18 cellular contexts compared by ENCODE assay signal in the genomic region with DNA sequence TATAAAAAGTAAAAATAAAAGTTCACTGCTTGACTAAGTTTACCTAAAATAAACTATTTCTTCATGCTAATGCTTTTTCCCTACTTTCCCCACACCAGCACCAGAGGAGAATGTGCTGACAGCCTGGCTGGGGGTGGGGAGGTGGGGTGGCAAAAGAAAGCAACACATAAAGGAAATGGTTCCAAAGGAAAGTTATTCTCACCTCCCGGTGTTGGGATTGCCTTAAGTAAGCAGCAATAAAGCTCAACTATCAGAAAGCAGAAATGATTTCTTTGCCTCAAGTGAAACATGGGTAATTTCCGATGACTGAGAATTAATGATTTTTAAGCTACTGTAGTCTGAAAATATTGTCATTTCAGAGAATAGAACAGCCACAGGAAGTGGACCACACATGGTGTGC.
DNase-seq lines count a peak whose midpoint lies in the region; ATAC-seq, FAIRE-seq and TF ChIP-seq lines count a peak whose summit lies in the region.
"Had no signal": no experiment of that assay in that cellular context is flagged by ENCODE, and none has a peak within 500 bp of the region (broad histone marks: within the 10 kb centered on the region; RNA-seq: fewer than 3 reads in every experiment).

No MANE protein-coding gene starts in this region.

- H4K20me1 ChIP-seq in HCT116 (ENCODE audit: insufficient read depth) (no peaks in the 10 kb centered on the region), H1 (replicated peaks in 1 of 2; ENCODE audit: control insufficient read depth in 1 of 2, insufficient read depth in 2 of 2, low read length in 2 of 2) (no peaks in the 10 kb centered on the region)
- H4K20me1 ChIP-seq: BLaER1 had no signal

- no peak for TF ChIP-seq CTCF in HCT116 (IDR thresholded peaks at IDR 0.05 in 2 of 3, conservative IDR thresholded peaks at IDR 0.05 in 1 of 3; ENCODE audit: borderline replicate concordance in 1 of 3, insufficient read depth in 1 of 3, low read depth in 2 of 3, low read length in 2 of 3)
- TF ChIP-seq CTCF in H1 (IDR thresholded peaks at IDR 0.05; ENCODE audit: control extremely low read depth in 1 of 3, insufficient read depth in 1 of 3, low read depth in 1 of 3, low read length in 3 of 3) = no peak

- no peaks in the 10 kb centered on the region for H3K4me1 Mint-ChIP-seq in stimulated activated memory B cell treated with anti-CD40 and anti-IgM and Interleukin-4, amounts not matched to agents 10 μg/mL and 1 μg/mL and 100 μg/mL, for 72 hours
- H3K4me1 Mint-ChIP-seq: central memory CD8-positive, alpha-beta T cell had no signal

- H2BK120ac ChIP-seq in H1 (replicated peaks; ENCODE audit: low read depth, low read length) = no peak overlapping the region

- no peaks in the 10 kb centered on the region for H3K9me2 ChIP-seq in HCT116 (ENCODE audit: insufficient read depth)

- H3K27me3 ChIP-seq in HCT116 (ENCODE audit: insufficient read depth, low read length) (no peaks in the 10 kb centered on the region), H1 (replicated peaks in 1 of 4; ENCODE audit: control insufficient read depth in 3 of 4, extremely low read depth in 1 of 4, insufficient read depth in 3 of 4, low read length in 3 of 4) (no peaks in the 10 kb centered on the region), stomach smooth muscle (ENCODE audit: control insufficient read depth in 1 of 2, insufficient read depth in 2 of 2, low read length in 2 of 2) (no peaks in the 10 kb centered on the region)
- H3K27me3 ChIP-seq: BLaER1, Peyer's patch had no signal

- no peak for TF ChIP-seq EP300 in H1 (IDR thresholded peaks at IDR 0.05; ENCODE audit: borderline replicate concordance in 1 of 2, low read depth in 2 of 2, low read length in 2 of 2)

- TF ChIP-seq POLR2A in HCT116 (IDR thresholded peaks at IDR 0.05; ENCODE audit: borderline replicate concordance, extremely low read depth, insufficient read depth, insufficient read length) (no peak), H1 (IDR thresholded peaks at IDR 0.05; ENCODE audit: control extremely low read depth in 1 of 2, low read depth in 2 of 2, low read length in 2 of 2) (no peak)

- no peaks in the 10 kb centered on the region for H3K79me1 ChIP-seq in H1 (ENCODE audit: low read depth, low read length)

- H3K79me2 ChIP-seq in HCT116 (ENCODE audit: insufficient read depth, low read length) (no peaks in the 10 kb centered on the region), H1 (ENCODE audit: control insufficient read depth in 1 of 2, insufficient read depth in 2 of 2, low read length in 2 of 2) (no peaks in the 10 kb centered on the region)

- ATAC-seq in HCT116 = no peak
- no peak for ATAC-seq in stimulated activated memory B cell treated with anti-CD40 and anti-IgM and Interleukin-4, amounts not matched to agents 10 μg/mL and 1 μg/mL and 100 μg/mL, for 72 hours
- ATAC-seq: effector memory CD8-positive, alpha-beta T cell had no signal

- intact Hi-C loops in HCT116 (cut with micrococcal nuclease) = no loop called here

- H3K27ac Mint-ChIP-seq in stimulated activated memory B cell treated with anti-CD40 and anti-IgM and Interleukin-4, amounts not matched to agents 10 μg/mL and 1 μg/mL and 100 μg/mL, for 72 hours = no peak overlapping the region
- H3K27ac Mint-ChIP-seq: effector memory CD8-positive, alpha-beta T cell had no signal

- H3K9ac ChIP-seq in HCT116 (ENCODE audit: low read length) (no peak overlapping the region), H1 (replicated peaks in 1 of 4; ENCODE audit: extremely low read depth in 1 of 4, low read depth in 3 of 4, low read length in 3 of 4) (no peak overlapping the region), stomach smooth muscle (ENCODE audit: low read length in 2 of 2) (peak overlapping the region; percentile 30 to 36)
- H3K9ac ChIP-seq: BLaER1 had no signal

- H3K23me2 ChIP-seq in H1 (ENCODE audit: low read depth, low read length) = no peaks in the 10 kb centered on the region; the same call in 1 of the 2 replicates

- no peak for TF ChIP-seq RAD21 in HCT116 (IDR thresholded peaks at IDR 0.05; ENCODE audit: low read depth)
- TF ChIP-seq RAD21 in H1 (IDR thresholded peaks at IDR 0.05 in 1 of 2, conservative IDR thresholded peaks at IDR 0.05 in 1 of 2; ENCODE audit: low read depth in 2 of 2, low read length in 2 of 2) = no peak

- no peak overlapping the region for H3K4ac ChIP-seq in H1 (replicated peaks; ENCODE audit: insufficient read length, low read depth, low read length)

- H3K36me3 ChIP-seq in HCT116 (ENCODE audit: control insufficient read depth in 1 of 2, insufficient read depth in 2 of 2, low read length in 2 of 2) = no peaks in the 10 kb centered on the region
- no peaks in the 10 kb centered on the region for H3K36me3 ChIP-seq in H1 (ENCODE audit: control insufficient read depth in 2 of 4, insufficient read depth in 4 of 4, low read length in 3 of 4)
- H3K36me3 ChIP-seq in stomach smooth muscle (ENCODE audit: control insufficient read depth in 2 of 2, insufficient read depth in 2 of 2, low read length in 2 of 2) = no peaks in the 10 kb centered on the region
- H3K36me3 ChIP-seq: BLaER1, Peyer's patch had no signal

- no peak overlapping the region for H4K91ac ChIP-seq in H1 (replicated peaks; ENCODE audit: insufficient read length, low read length)

- 75% methylated on average over 2 of the region's 2 CpGs; no CpG with 5 or more reads in 1 of the 2 experiments for WGBS in H1 (ENCODE audit: extremely low coverage in 1 of 2, insufficient coverage in 1 of 2, insufficient read length in 1 of 2, insufficient replicate concordance in 2 of 2, low coverage in 1 of 2, low lambda C conversion rate in 2 of 2, missing lambda C conversion rate in 1 of 2), 2 experiments

- no peak overlapping the region for H2BK20ac ChIP-seq in H1 (ENCODE audit: low read length)

- no peaks in the 10 kb centered on the region for H3K9me3 ChIP-seq in HCT116 (ENCODE audit: control insufficient read depth in 1 of 2, insufficient read depth in 1 of 2, low read depth in 1 of 2, low read length in 2 of 2)
- H3K9me3 ChIP-seq in H1 (ENCODE audit: insufficient read depth in 2 of 2, low read depth in 1 of 2, low read length in 1 of 2) = no peaks in the 10 kb centered on the region
- H3K9me3 ChIP-seq in stomach smooth muscle (ENCODE audit: control insufficient read depth in 2 of 2, low read length in 2 of 2) = no peaks in the 10 kb centered on the region
- H3K9me3 ChIP-seq: BLaER1, Peyer's patch had no signal

- H2AK5ac ChIP-seq in H1 (ENCODE audit: low read depth, low read length) = no peak overlapping the region

- H4K5ac ChIP-seq in H1 (ENCODE audit: insufficient read length, low read depth, low read length) = no peak overlapping the region

- no peak for FAIRE-seq in H1 (lab: Jason Lieb, UNC)
- FAIRE-seq: GM12891 had no signal

- H3K27ac ChIP-seq in HCT116 (ENCODE audit: low read depth, low read length) (no peak overlapping the region), H1 (ENCODE audit: low read depth, low read length) (no peak overlapping the region), stomach smooth muscle (ENCODE audit: low read length) (no peak overlapping the region)
- H3K27ac ChIP-seq: BLaER1, Peyer's patch had no signal

- H3K36me3 Mint-ChIP-seq in stimulated activated memory B cell treated with anti-CD40 and anti-IgM and Interleukin-4, amounts not matched to agents 10 μg/mL and 1 μg/mL and 100 μg/mL, for 72 hours = no peaks in the 10 kb centered on the region

- H3K56ac ChIP-seq in H1 (replicated peaks; ENCODE audit: insufficient read length, low read depth, low read length) = no peak overlapping the region

- CTCF ChIA-PET in HCT116 (lab: Charles Lee) (no interaction called here), H1 (lab: Charles Lee; ENCODE audit: partially characterized antibody) (no interaction called here)

- H3K4me1 ChIP-seq in HCT116 (ENCODE audit: control insufficient read depth in 1 of 2, insufficient read depth in 2 of 2, low read length in 2 of 2) (no peaks in the 10 kb centered on the region), H1 (replicated peaks in 1 of 4; ENCODE audit: control insufficient read depth in 3 of 4, insufficient read depth in 4 of 4, low read length in 3 of 4) (peaks cover 0 to 5% (median under 1%) of the 10 kb centered on the region in 4 experiments; a peak in 2 of 7 replicates), stomach smooth muscle (ENCODE audit: control insufficient read depth, insufficient read depth, low read length) (no peaks in the 10 kb centered on the region)
- H3K4me1 ChIP-seq: BLaER1, Peyer's patch had no signal

- no peak overlapping the region for H2BK12ac ChIP-seq in H1 (ENCODE audit: low read depth, low read length)

- H3K18ac ChIP-seq in H1 (ENCODE audit: extremely low read depth, low read length) = no peak overlapping the region

- no peak overlapping the region for H2BK5ac ChIP-seq in H1 (ENCODE audit: low read depth, low read length)

- peaks cover 3% of the 10 kb centered on the region for H3K9me3 Mint-ChIP-seq in stimulated activated memory B cell treated with anti-CD40 and anti-IgM and Interleukin-4, amounts not matched to agents 10 μg/mL and 1 μg/mL and 100 μg/mL, for 72 hours
- H3K9me3 Mint-ChIP-seq: central memory CD8-positive, alpha-beta T cell had no signal

- no TSS peak for BruUV-seq in HCT116 (replicated peaks; lab: Mats Ljungman, UMichigan)

- H2BK15ac ChIP-seq in H1 (ENCODE audit: low read length) = no peak overlapping the region

- POLR2A ChIA-PET in HCT116 (lab: Charles Lee) = no interaction called here
- POLR2A ChIA-PET in H1 (lab: Charles Lee; ENCODE audit: partially characterized antibody) = no interaction called here

- H4K8ac ChIP-seq in H1 (ENCODE audit: extremely low read depth, insufficient read depth, low read length) = no peak overlapping the region

- DNase-seq in HCT116 (ENCODE audit: low read depth, low spot score) = no peak
- no peak for DNase-seq in H1 (ENCODE audit: low read depth in 1 of 2, low spot score in 2 of 2)
- peak; percentile 12 for DNase-seq in left kidney (ENCODE audit: low read depth, low spot score)
- no peak for DNase-seq in kidney tubule cell (ENCODE audit: low spot score)
- DNase-seq in AG08395 (ENCODE audit: low spot score) = no peak
- DNase-seq: activated CD4-positive, alpha-beta T cell treated with anti-CD3 and anti-CD28 coated beads for 48 hours; activated gamma-delta T cell; amniotic stem cell; effector memory CD8-positive, alpha-beta T cell; GF-D8; Peyer's patch; stimulated activated CD4-positive, alpha-beta T cell treated with anti-CD3 and anti-CD28 coated beads, Interleukin-4, amount 100 ng/mL, for 24 hours had no signal

- no peak overlapping the region for H3K4me3 Mint-ChIP-seq in stimulated activated memory B cell treated with anti-CD40 and anti-IgM and Interleukin-4, amounts not matched to agents 10 μg/mL and 1 μg/mL and 100 μg/mL, for 72 hours
- H3K4me3 Mint-ChIP-seq: central memory CD8-positive, alpha-beta T cell; effector memory CD8-positive, alpha-beta T cell had no signal

- RAD21 ChIA-PET in HCT116 (lab: Charles Lee; ENCODE audit: low non-redundant PET in 1 of 2, low total read pairs in 2 of 2, uncharacterized antibody in 2 of 2, unreplicated experiment in 2 of 2) = interaction anchor here in 1 of 2 experiments (0.7 kb wide), 1 partner anchor 22 kb away, joined by 4 read pairs; no protein-coding TSS in a partner anchor

- H3K14ac ChIP-seq in H1 (ENCODE audit: insufficient read length) = no peak overlapping the region

- H3K27me3 Mint-ChIP-seq in stimulated activated memory B cell treated with anti-CD40 and anti-IgM and Interleukin-4, amounts not matched to agents 10 μg/mL and 1 μg/mL and 100 μg/mL, for 72 hours = no peaks in the 10 kb centered on the region
- H3K27me3 Mint-ChIP-seq: central memory CD8-positive, alpha-beta T cell; effector memory CD8-positive, alpha-beta T cell had no signal

- H2AFZ ChIP-seq in HCT116 (ENCODE audit: low read depth, low read length, poor library complexity, severe bottlenecking) (peak overlapping the region; percentile 47), H1 (ENCODE audit: low read length) (peak overlapping the region; percentile 99)

- no peak overlapping the region for H3K4me2 ChIP-seq in HCT116 (ENCODE audit: low read length)
- H3K4me2 ChIP-seq in H1 (ENCODE audit: insufficient read depth in 1 of 2, low read depth in 2 of 2, low read length in 2 of 2) = peak overlapping the region in 1 of 2 experiments; percentile 19; a peak in 1 of 4 replicates
- H3K4me2 ChIP-seq: BLaER1 had no signal

- no peak overlapping the region for H3K4me3 ChIP-seq in HCT116 (replicated peaks in 1 of 2; ENCODE audit: low read depth in 1 of 2, low read length in 2 of 2)
- no peak overlapping the region for H3K4me3 ChIP-seq in H1 (ENCODE audit: extremely low read depth in 1 of 4, insufficient read depth in 2 of 4, low read depth in 3 of 4, low read length in 4 of 4)
- H3K4me3 ChIP-seq in stomach smooth muscle (ENCODE audit: low read length in 2 of 2) = no peak overlapping the region
- H3K4me3 ChIP-seq: BLaER1, Peyer's patch, skin epidermis had no signal

- H3K23ac ChIP-seq in H1 (ENCODE audit: insufficient read length) = no peak overlapping the region

Comparison
In these comparisons a context has a peak if more than half of its experiments do, and no peak if none do; other contexts are left out.
1. H3K9ac ChIP-seq: peak in stomach smooth muscle (2 of 2); none in HCT116 (single experiment) and H1 (0 of 4).